Comparison of ENCODE assay signal across 8 cellular contexts in the genomic region with DNA sequence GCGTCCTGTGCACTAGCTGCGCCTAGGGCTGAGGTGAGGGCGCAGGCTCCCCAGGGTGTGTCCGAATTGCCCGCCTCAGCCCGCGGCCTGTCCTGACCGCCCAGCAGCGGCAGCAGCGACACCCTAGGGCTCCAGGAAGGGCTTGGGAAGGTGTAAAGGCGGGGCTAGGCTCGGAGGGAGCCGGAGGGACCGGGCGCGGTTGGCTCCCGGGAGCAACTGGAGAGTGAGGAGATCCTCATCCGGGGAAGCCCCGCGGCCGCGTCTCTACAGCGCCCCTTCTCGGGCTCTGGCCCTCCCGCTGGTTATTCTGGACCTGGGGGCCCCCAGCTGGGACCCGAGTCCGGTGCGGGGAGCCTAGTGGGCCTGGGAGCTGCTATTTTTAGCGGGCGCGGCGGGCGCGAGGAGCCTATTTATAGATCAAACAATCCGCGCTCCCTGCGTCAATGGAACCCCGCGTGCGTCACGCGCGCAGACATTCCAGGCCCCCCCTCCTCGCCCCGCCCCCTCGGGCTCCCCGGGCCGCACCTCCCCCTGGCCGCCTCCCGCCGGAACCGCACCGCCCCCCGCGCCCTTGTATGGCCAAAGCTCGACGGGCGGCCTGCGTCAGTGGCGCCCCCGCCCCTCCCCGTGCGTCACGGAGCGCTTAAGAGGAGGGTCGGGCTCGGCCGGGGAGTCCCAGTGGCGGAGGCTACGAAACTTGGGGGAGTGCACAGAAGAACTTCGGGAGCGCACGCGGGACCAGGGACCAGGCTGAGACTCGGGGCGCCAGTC. TPM values are rescaled to one million over a fixed set of nuclear protein-coding genes. Genes with fewer than 3 reads are reported as not detected.
A peak's percentile ranks its signal among the peaks of the same experiment; 100 is the strongest.
DNase-seq lines count a peak whose midpoint lies in the region; ATAC-seq, FAIRE-seq and TF ChIP-seq lines count a peak whose summit lies in the region.

A gene (plus strand): TSS at position 672 of the 771 bp plus-strand sequence. CDS start 2,887 bp downstream, outside the sequence.

- H3K9ac ChIP-seq in rectal smooth muscle tissue (ENCODE audit: low read length), result peak within 1 kb of the TSS; percentile 98

- peak; percentile 89 for TF ChIP-seq POLR2A in GM12891 (IDR thresholded peaks at IDR 0.05; ENCODE audit: low read depth, low read length)
- TF ChIP-seq POLR2A in uterus (IDR thresholded peaks at IDR 0.05), result peak; percentile 97 to 99

- H3K27me3 ChIP-seq in right cardiac atrium (ENCODE audit: control insufficient read depth, insufficient read depth) (no peaks in the 10 kb centered on the region), rectal smooth muscle tissue (ENCODE audit: control insufficient read depth, insufficient read depth, low read length) (no peaks in the 10 kb centered on the region), uterus (no peaks in the 10 kb centered on the region)

- intact Hi-C loops in right cardiac atrium (cut with DNase I) (no loop called here), uterus (cut with DNase I; ENCODE audit: low total_unique reads) (no loop called here)

- H3K4me3 ChIP-seq in right cardiac atrium (ENCODE audit: low read length) (peak within 1 kb of the TSS; percentile 72), rectal smooth muscle tissue (ENCODE audit: low read length) (peak within 1 kb of the TSS; percentile 91), uterus (peak within 1 kb of the TSS; percentile 73 to 74)

- DNase-seq in GM12891 (ENCODE audit: insufficient read length, low spot score) (peak; percentile 98), NCI-H1105 treated with DMSO at 0.1 percent for 48 hours (lab: John Stamatoyannopoulos, UW) (peak; percentile 65), T-helper 2 cell (peak; percentile 97 to 100 (median 99)), right cardiac atrium (peak; percentile 99 to 100 (median 100)), uterus (peak; percentile 99)

- TF ChIP-seq CTCF in uterus (IDR thresholded peaks at IDR 0.05), result peak in 3 of 4 experiments; percentile 13 to 34 (median 31)

- H3K9me3 ChIP-seq in right cardiac atrium (ENCODE audit: control insufficient read depth, low read length), result no peaks in the 10 kb centered on the region
- H3K9me3 ChIP-seq in uterus, result no peaks in the 10 kb centered on the region

- no peak for FAIRE-seq in GM12891 (lab: Jason Lieb, UNC)

- ATAC-seq in HG02610 (IDR thresholded peaks at IDR 0.05; ENCODE audit: unreplicated experiment) (peak; percentile 83), right cardiac atrium (peak; percentile 87 to 94)

- peaks cover 6% of the 10 kb centered on the region for H3K36me3 ChIP-seq in rectal smooth muscle tissue (ENCODE audit: control insufficient read depth, insufficient read depth, low read length)
- no peaks in the 10 kb centered on the region for H3K36me3 ChIP-seq in uterus

- H3K27ac ChIP-seq in angular gyrus (ENCODE audit: low read depth, low read length), result peak within 1 kb of the TSS; percentile 98
- peak within 1 kb of the TSS; percentile 97 for H3K27ac ChIP-seq in right cardiac atrium (ENCODE audit: low read length)
- peak within 1 kb of the TSS; percentile 94 for H3K27ac ChIP-seq in rectal smooth muscle tissue (ENCODE audit: low read depth, low read length)
- peak within 1 kb of the TSS; percentile 98 to 99 for H3K27ac ChIP-seq in uterus

- peaks cover 26% of the 10 kb centered on the region for H3K4me1 ChIP-seq in right cardiac atrium (ENCODE audit: control insufficient read depth, insufficient read depth, low read length)
- H3K4me1 ChIP-seq in rectal smooth muscle tissue (ENCODE audit: control insufficient read depth, insufficient read depth, low read length), result peaks cover 17% of the 10 kb centered on the region
- H3K4me1 ChIP-seq in uterus, result peaks cover under 1 to 12% of the 10 kb centered on the region in 2 donors

- under 1% methylated on average over 76 of the region's 76 CpGs for WGBS in right cardiac atrium

TF ChIP-seq in GM12891, 5 proteins besides CTCF, POLR2A, EP300 and RAD21:
- TF ChIP-seq POLR2AphosphoS5 (IDR thresholded peaks at IDR 0.05; ENCODE audit: low read depth, low read length), result peak; percentile 84
- peak; percentile 57; the same call in 1 of the 2 replicates for TF ChIP-seq TAF1 (IDR thresholded peaks at IDR 0.05; ENCODE audit: low read depth, low read length)
- TF ChIP-seq SPI1 (IDR thresholded peaks at IDR 0.05; ENCODE audit: low read depth, low read length), result no peak
- no peak for TF ChIP-seq PAX5 (IDR thresholded peaks at IDR 0.05; ENCODE audit: insufficient read depth, low read length, severe bottlenecking)
- peak; percentile 53; the same call in 1 of the 2 replicates for TF ChIP-seq POU2F2 (IDR thresholded peaks at IDR 0.05; ENCODE audit: low read depth, low read length)

RNA-seq across cellular contexts. Expression of the gene that starts here (rescaled TPM):
- polyA plus RNA-seq in GM12891 (2012; ENCODE audit: low read depth, missing spikeins), result 22.3 TPM
- 100 to 1,000 TPM in 2 of 4 donors, 10 to 100 TPM in 2; 50.2 to 238 (median 85.2) TPM for total RNA-seq in right cardiac atrium
- 417 TPM for polyA plus RNA-seq in right cardiac atrium
- total RNA-seq in uterus, result 100 to 1,000 TPM in 3 of 4 donors, 10 to 100 TPM in 1; 31.7 to 297 (median 135) TPM

Comparison
In these comparisons a context has a peak if more than half of its experiments do, and no peak if none do; other contexts are left out.
1. Peak in every context shown above with its lines: DNase-seq, ATAC-seq, H3K4me3 ChIP-seq and H3K27ac ChIP-seq.